11 cellular contexts compared by ENCODE assay signal in genomic region chr7:48389977-48390376, GRCh38.
DNase-seq lines count a peak whose midpoint lies in the region; ATAC-seq and TF ChIP-seq lines count a peak whose summit lies in the region.
"Had no signal": no experiment of that assay in that cellular context is flagged by ENCODE, and none has a peak within 500 bp of the region (broad histone marks: within the 10 kb centered on the region; RNA-seq: fewer than 3 reads in every experiment).

No MANE protein-coding gene starts in this region.

- no peak overlapping the region for H3K23ac ChIP-seq in IMR-90 (ENCODE audit: low read depth, low read length)

- intact Hi-C loops in IMR-90 (cut with micrococcal nuclease) (no loop called here), mammary epithelial cell (cut with micrococcal nuclease) (no loop called here), psoas muscle (cut with DNase I) (no loop called here), ovary (cut with DNase I) (no loop called here)

- H3K4me1 ChIP-seq in IMR-90 (ENCODE audit: control insufficient read depth, insufficient read depth, low read length) (no peaks in the 10 kb centered on the region), mammary epithelial cell (ENCODE audit: insufficient read depth, low read length) (peaks cover 9% of the 10 kb centered on the region), neutrophil (ENCODE audit: control insufficient read depth in 1 of 2, insufficient read depth in 1 of 2, low read depth in 1 of 2, low read length in 1 of 2) (peaks cover 48 to 60% of the 10 kb centered on the region in 2 experiments), psoas muscle (no peaks in the 10 kb centered on the region), ovary (ENCODE audit: insufficient read depth) (no peaks in the 10 kb centered on the region)
- H3K4me1 ChIP-seq: gastroesophageal sphincter had no signal

- TF ChIP-seq CTCF in IMR-90 (conservative IDR thresholded peaks at IDR 0.05; ENCODE audit: low read depth, low read length) (no peak), mammary epithelial cell (conservative IDR thresholded peaks at IDR 0.05 in 1 of 2, IDR thresholded peaks at IDR 0.05 in 1 of 2; ENCODE audit: extremely low read depth in 1 of 2, insufficient read depth in 1 of 2, low read depth in 1 of 2, low read length in 2 of 2) (no peak), neutrophil (IDR thresholded peaks at IDR 0.05) (no peak), psoas muscle (IDR thresholded peaks at IDR 0.05) (no peak), ovary (IDR thresholded peaks at IDR 0.05) (no peak)

- no peaks in the 10 kb centered on the region for H3K79me2 ChIP-seq in mammary epithelial cell (ENCODE audit: insufficient read depth, low read length)

- no peak overlapping the region for H2BK5ac ChIP-seq in IMR-90 (ENCODE audit: low read depth, low read length, poor library complexity, severe bottlenecking)

- H3K27me3 ChIP-seq in IMR-90 (ENCODE audit: control insufficient read depth, insufficient read depth, low read length) (no peaks in the 10 kb centered on the region), mammary epithelial cell (ENCODE audit: insufficient read depth, low read length) (no peaks in the 10 kb centered on the region), neutrophil (no peaks in the 10 kb centered on the region), psoas muscle (ENCODE audit: insufficient read depth in 3 of 3, low read length in 2 of 3) (no peaks in the 10 kb centered on the region), ovary (no peaks in the 10 kb centered on the region)
- H3K27me3 ChIP-seq: gastroesophageal sphincter had no signal

- no peak overlapping the region for H3K14ac ChIP-seq in IMR-90 (replicated peaks; ENCODE audit: low read depth, low read length)

- POLR2A ChIA-PET in IMR-90 (lab: Charles Lee; ENCODE audit: unreplicated experiment): no interaction called here

- no peak overlapping the region for H3K27ac ChIP-seq in IMR-90 (ENCODE audit: insufficient read depth, low read length)
- peak overlapping the region; percentile 60 for H3K27ac ChIP-seq in mammary epithelial cell (ENCODE audit: insufficient read depth, low read depth, low read length)
- peak overlapping the region; percentile 96 for H3K27ac ChIP-seq in neutrophil
- no peak overlapping the region for H3K27ac ChIP-seq in psoas muscle
- no peak overlapping the region for H3K27ac ChIP-seq in ovary
- H3K27ac ChIP-seq: gastroesophageal sphincter had no signal

- H2AK9ac ChIP-seq in IMR-90 (replicated peaks; ENCODE audit: low read depth, low read length, poor library complexity): no peak overlapping the region

- H2BK20ac ChIP-seq in IMR-90 (ENCODE audit: low read depth, low read length): no peak overlapping the region

- H3K56ac ChIP-seq in IMR-90 (ENCODE audit: extremely low read depth, insufficient read depth, low read length): no peak overlapping the region

- no peak overlapping the region for H3K18ac ChIP-seq in IMR-90 (ENCODE audit: low read depth, low read length)

- CTCF ChIA-PET in IMR-90 (lab: Yijun Ruan, JAX): no interaction called here
- CTCF ChIA-PET in mammary epithelial cell (lab: Charles Lee; ENCODE audit: low non-redundant PET): no interaction called here

- no peaks in the 10 kb centered on the region for H4K20me1 ChIP-seq in IMR-90 (ENCODE audit: insufficient read depth, low read length)
- no peaks in the 10 kb centered on the region for H4K20me1 ChIP-seq in mammary epithelial cell (ENCODE audit: insufficient read depth, low read length)

- DNase-seq in GM04503 (ENCODE audit: low read depth) (peak; percentile 3), IMR-90 (peak; percentile 27), mammary epithelial cell (peak; percentile 91), NCI-H146 treated with DMSO at 0.1 percent for 48 hours (lab: John Stamatoyannopoulos, UW; ENCODE audit: unreplicated experiment) (no peak), psoas muscle (no peak), ovary (no peak)
- DNase-seq: activated naive CD4-positive, alpha-beta T cell treated with anti-CD3 and anti-CD28 coated beads for 36 hours; NCI-H2227 treated with DMSO at 0.1 percent for 48 hours had no signal

- H3K9me1 ChIP-seq in IMR-90 (ENCODE audit: insufficient read depth, low read length): no peaks in the 10 kb centered on the region

- no peak overlapping the region for H4K5ac ChIP-seq in IMR-90 (ENCODE audit: low read depth, low read length)

- no peak overlapping the region for H2BK120ac ChIP-seq in IMR-90 (ENCODE audit: low read depth, low read length)

- H2AFZ ChIP-seq in IMR-90 (replicated peaks; ENCODE audit: low read length, poor library complexity) (no peak overlapping the region), mammary epithelial cell (ENCODE audit: low read depth, low read length) (no peak overlapping the region)

- dilution Hi-C loops in IMR-90 (cut with HindIII; ENCODE audit: low sequenced_read_pairs, unreplicated experiment): no loop called here
- dilution Hi-C loops in mammary epithelial cell (cut with HindIII; ENCODE audit: low sequenced_read_pairs): no loop called here

- TF ChIP-seq EP300 in ovary (IDR thresholded peaks at IDR 0.05): no peak

- H3K4ac ChIP-seq in IMR-90 (ENCODE audit: low read depth, low read length): no peak overlapping the region

- H4K8ac ChIP-seq in IMR-90 (ENCODE audit: low read depth in 2 of 2, low read length in 2 of 2): no peak overlapping the region

- no peaks in the 10 kb centered on the region for H3K36me3 ChIP-seq in IMR-90 (ENCODE audit: control insufficient read depth, insufficient read depth, low read length)
- H3K36me3 ChIP-seq in mammary epithelial cell (ENCODE audit: insufficient read depth, low read length): no peaks in the 10 kb centered on the region
- H3K36me3 ChIP-seq in neutrophil: peaks cover 2% of the 10 kb centered on the region
- H3K36me3 ChIP-seq in psoas muscle (ENCODE audit: insufficient read depth in 1 of 2, low read depth in 1 of 2): no peaks in the 10 kb centered on the region
- H3K36me3 ChIP-seq in ovary: no peaks in the 10 kb centered on the region
- H3K36me3 ChIP-seq: gastroesophageal sphincter had no signal

- no peak overlapping the region for H2AK5ac ChIP-seq in IMR-90 (ENCODE audit: low read depth, low read length)

- in situ Hi-C loops in IMR-90 (cut with MboI; ENCODE audit: low sequenced_read_pairs) (no loop called here), mammary epithelial cell (cut with MboI; ENCODE audit: low sequenced_read_pairs in 2 of 2) (no loop called here)

- WGBS in IMR-90 (ENCODE audit: extremely low coverage in 2 of 2, insufficient read length in 1 of 2), 2 experiments: no CpG with 5 or more reads among the region's 2 CpGs
- 45% methylated on average over 2 of the region's 2 CpGs for WGBS in mammary epithelial cell (ENCODE audit: low coverage, missing lambda C conversion rate)
- 44 to 53% (median 52%) methylated on average over 2 of the region's 2 CpGs for WGBS in psoas muscle, 3 donors
- 4 to 8% (median 7%) methylated on average over 2 of the region's 2 CpGs for WGBS in ovary, 3 donors

- no peak for TF ChIP-seq RAD21 in IMR-90 (IDR thresholded peaks at IDR 0.05; ENCODE audit: low read length)

- BruUV-seq in IMR-90 (replicated peaks; lab: Mats Ljungman, UMichigan) (no TSS peak), mammary epithelial cell (replicated peaks; lab: Mats Ljungman, UMichigan) (no TSS peak)

- no peaks in the 10 kb centered on the region for H3K79me1 ChIP-seq in IMR-90 (ENCODE audit: low read depth in 1 of 2, low read length in 2 of 2)

- no peaks in the 10 kb centered on the region for H3K9me3 ChIP-seq in IMR-90 (ENCODE audit: control insufficient read depth, insufficient read depth, low read length)
- H3K9me3 ChIP-seq in mammary epithelial cell (replicated peaks; ENCODE audit: insufficient read depth, low read length): peaks cover 22% of the 10 kb centered on the region
- H3K9me3 ChIP-seq in neutrophil: no peaks in the 10 kb centered on the region
- H3K9me3 ChIP-seq in psoas muscle: no peaks in the 10 kb centered on the region
- H3K9me3 ChIP-seq in ovary: no peaks in the 10 kb centered on the region
- H3K9me3 ChIP-seq: gastroesophageal sphincter had no signal

- H3K4me3 ChIP-seq in IMR-90 (ENCODE audit: insufficient read depth, low read depth, low read length) (no peak overlapping the region), mammary epithelial cell (replicated peaks in 1 of 3; ENCODE audit: insufficient read depth in 1 of 3, low read depth in 2 of 3, low read length in 3 of 3) (no peak overlapping the region), neutrophil (ENCODE audit: low read depth in 1 of 2, low read length in 1 of 2) (peak overlapping the region; percentile 53 to 58), psoas muscle (no peak overlapping the region), ovary (no peak overlapping the region)
- H3K4me3 ChIP-seq: gastroesophageal sphincter had no signal

- H3K4me2 ChIP-seq in IMR-90 (ENCODE audit: low read depth, low read length) (no peak overlapping the region), mammary epithelial cell (ENCODE audit: insufficient read depth, low read depth, low read length) (peak overlapping the region; percentile 64)

- H4K91ac ChIP-seq in IMR-90 (ENCODE audit: insufficient read depth, low read depth, low read length): no peak overlapping the region

- TF ChIP-seq POLR2A in IMR-90 (IDR thresholded peaks at IDR 0.05; ENCODE audit: low read depth, low read length) (no peak), ovary (IDR thresholded peaks at IDR 0.05) (no peak)

- H2BK15ac ChIP-seq in IMR-90 (ENCODE audit: low read depth, low read length): no peak overlapping the region

- no peak for ATAC-seq in IMR-90 (ENCODE audit: low read depth)
- ATAC-seq in psoas muscle: no peak
- no peak for ATAC-seq in GM21786 (IDR thresholded peaks at IDR 0.05; ENCODE audit: unreplicated experiment)
- ATAC-seq: gastroesophageal sphincter had no signal

- H3K9ac ChIP-seq in IMR-90 (ENCODE audit: low read depth, low read length) (no peak overlapping the region), mammary epithelial cell (ENCODE audit: insufficient read depth, low read length) (no peak overlapping the region)

TF ChIP-seq in IMR-90, 13 proteins besides CTCF, POLR2A, EP300 and RAD21:
- TF ChIP-seq BHLHE40 (IDR thresholded peaks at IDR 0.05; ENCODE audit: low read depth, low read length) (no peak), CEBPB (IDR thresholded peaks at IDR 0.05; ENCODE audit: low read depth, low read length) (peak; percentile 40; the same call in 1 of the 2 replicates), NFE2L2 (IDR thresholded peaks at IDR 0.05; ENCODE audit: low read depth, low read length) (no peak)

Comparison
In these comparisons a context has a peak if more than half of its experiments do, and no peak if none do; other contexts are left out.
1. DNase-seq: peak in GM04503 (single experiment), IMR-90 (single experiment) and mammary epithelial cell (single experiment); none in NCI-H146 treated with DMSO at 0.1 percent for 48 hours (single experiment), psoas muscle (0 of 2) and ovary (0 of 5).
2. H3K27ac ChIP-seq: peak in mammary epithelial cell (single experiment) and neutrophil (single experiment); none in IMR-90 (single experiment), psoas muscle (single experiment) and ovary (0 of 2).
3. H3K4me3 ChIP-seq: peak in neutrophil (2 of 2); none in IMR-90 (single experiment), mammary epithelial cell (0 of 3), psoas muscle (single experiment) and ovary (single experiment).